In genomic region chr17:38663125-38663751, GRCh38 we compare ENCODE assay signal across 9 cellular contexts. TPM values are rescaled to one million over a fixed set of nuclear protein-coding genes. Genes with fewer than 3 reads are reported as not detected.
DNase-seq lines count a peak whose midpoint lies in the region; ATAC-seq and TF ChIP-seq lines count a peak whose summit lies in the region.
"Had no signal": no experiment of that assay in that cellular context is flagged by ENCODE, and none has a peak within 500 bp of the region (broad histone marks: within the 10 kb centered on the region; RNA-seq: fewer than 3 reads in every experiment).

No MANE protein-coding gene starts in this region.

- H3K4me3 Mint-ChIP-seq in T-helper 17 cell = no peak overlapping the region
- H3K4me3 Mint-ChIP-seq in stimulated activated naive CD8-positive, alpha-beta T cell treated with anti-CD3 and anti-CD28 coated beads, Interleukin-15, amount 100 ng/mL, for 72 hours = no peak overlapping the region
- H3K4me3 Mint-ChIP-seq: dendritic cell treated with granulocyte-macrophage colony-stimulating factor and Interleukin-4, amounts not matched to agents 40 ng/mL and 50 ng/mL, for 4 days had no signal

- ATAC-seq in T-helper 17 cell (peak; percentile 64), HG03108 (IDR thresholded peaks at IDR 0.05; ENCODE audit: unreplicated experiment) (no peak)
- ATAC-seq in stimulated activated naive CD8-positive, alpha-beta T cell treated with anti-CD3 and anti-CD28 coated beads, Interleukin-15, amount 100 ng/mL, for 72 hours = peak; percentile 92

- no peaks in the 10 kb centered on the region for H3K36me3 ChIP-seq in liver (ENCODE audit: control insufficient read depth in 4 of 4, insufficient read depth in 3 of 4, low read depth in 1 of 4, low read length in 3 of 4)

- peaks cover 3% of the 10 kb centered on the region for H3K36me3 Mint-ChIP-seq in T-helper 17 cell (ENCODE audit: low read depth)

- peaks cover 55% of the 10 kb centered on the region for H3K27me3 Mint-ChIP-seq in T-helper 17 cell
- peaks cover 56% of the 10 kb centered on the region for H3K27me3 Mint-ChIP-seq in stimulated activated naive CD8-positive, alpha-beta T cell treated with anti-CD3 and anti-CD28 coated beads, Interleukin-15, amount 100 ng/mL, for 72 hours

- TF ChIP-seq RAD21 in liver (IDR thresholded peaks at IDR 0.05) = peak; percentile 87 to 92

- no peaks in the 10 kb centered on the region for H3K27me3 ChIP-seq in liver (ENCODE audit: control insufficient read depth in 4 of 4, insufficient read depth in 4 of 4, low read length in 3 of 4)

- TF ChIP-seq CTCF in GM12874 (IDR thresholded peaks at IDR 0.05; ENCODE audit: insufficient read depth, low read depth, low read length) (peak; percentile 97), liver (IDR thresholded peaks at IDR 0.05; ENCODE audit: low read depth, low read length, missing input control) (peak; percentile 86)

- H3K27ac Mint-ChIP-seq in T-helper 17 cell = no peak overlapping the region
- no peak overlapping the region for H3K27ac Mint-ChIP-seq in stimulated activated naive CD8-positive, alpha-beta T cell treated with anti-CD3 and anti-CD28 coated beads, Interleukin-15, amount 100 ng/mL, for 72 hours

- H3K9me3 ChIP-seq in T-helper 17 cell (ENCODE audit: control insufficient read depth, low read length, poor library complexity, severe bottlenecking) = no peaks in the 10 kb centered on the region
- H3K9me3 ChIP-seq in liver (ENCODE audit: control insufficient read depth in 4 of 4, low read length in 3 of 4) = no peaks in the 10 kb centered on the region

- H3K9me3 Mint-ChIP-seq in stimulated activated naive CD8-positive, alpha-beta T cell treated with anti-CD3 and anti-CD28 coated beads, Interleukin-15, amount 100 ng/mL, for 72 hours = no peaks in the 10 kb centered on the region
- H3K9me3 Mint-ChIP-seq: dendritic cell treated with granulocyte-macrophage colony-stimulating factor and Interleukin-4, amounts not matched to agents 40 ng/mL and 50 ng/mL, for 4 days had no signal

- H3K9ac ChIP-seq in liver (ENCODE audit: low read depth in 1 of 2, low read length in 2 of 2) = no peak overlapping the region

- DNase-seq in A172 (ENCODE audit: low spot score) (peak; percentile 57), NCI-H1930 (lab: John Stamatoyannopoulos, UW) (peak; percentile 77 to 86), T-helper 17 cell (no peak), cerebellar cortex (ENCODE audit: low spot score) (peak; percentile 91)
- DNase-seq in stimulated activated naive CD8-positive, alpha-beta T cell treated with anti-CD3 and anti-CD28 coated beads, Interleukin-15, amount 100 ng/mL, for 72 hours = peak; percentile 55 to 65

- 21% methylated on average over 9 of the region's 9 CpGs for WGBS in liver

- peaks cover 7% of the 10 kb centered on the region for H3K4me1 Mint-ChIP-seq in T-helper 17 cell
- H3K4me1 Mint-ChIP-seq in stimulated activated naive CD8-positive, alpha-beta T cell treated with anti-CD3 and anti-CD28 coated beads, Interleukin-15, amount 100 ng/mL, for 72 hours = peaks cover 15% of the 10 kb centered on the region

- no peak overlapping the region for H3K4me3 ChIP-seq in liver (ENCODE audit: low read depth in 1 of 3, low read length in 3 of 3)

- H3K4me1 ChIP-seq in liver (ENCODE audit: control insufficient read depth in 4 of 4, insufficient read depth in 4 of 4, low read length in 3 of 4) = no peaks in the 10 kb centered on the region

- H3K27ac ChIP-seq in liver (ENCODE audit: low read depth in 1 of 2, low read length in 2 of 2) = no peak overlapping the region

TF ChIP-seq in liver, 16 proteins besides CTCF, POLR2A, EP300 and RAD21:
- no peak for TF ChIP-seq EGR1 (IDR thresholded peaks at IDR 0.05; ENCODE audit: low read depth in 2 of 2)
- TF ChIP-seq HNF4A (conservative IDR thresholded peaks at IDR 0.05) = peak; percentile 16 to 17
- TF ChIP-seq RXRA (IDR thresholded peaks at IDR 0.05) = peak; percentile 20 to 27

RNA-seq across cellular contexts. Expression of gene EPOP, which starts 11.5 kb away (rescaled TPM):
- total RNA-seq in A172 (2014; rRNA removed; shearing (Covaris generic)) = 3.0 and 3.7 TPM in 2 replicates
- total RNA-seq in T-helper 17 cell (1 to 10 TPM in 1 of 2 donors, under 1 TPM in 1; 0.60 to 1.1 TPM), liver (1 to 10 TPM in 1 of 2 donors, under 1 TPM in 1; 0.37 to 1.8 TPM)
- 1 to 10 TPM in 1 of 2 donors, under 1 TPM in 1; 0.32 to 1.9 TPM for polyA plus RNA-seq in liver

RNA-seq across cellular contexts. Expression of gene MLLT6, which starts 41.8 kb away (rescaled TPM):
- 17.4 and 21.4 TPM in 2 replicates for total RNA-seq in A172 (2014; rRNA removed; shearing (Covaris generic))
- 100 to 1,000 TPM; 304 to 334 TPM for total RNA-seq in T-helper 17 cell
- 10 to 100 TPM in 1 of 2 donors, 1 to 10 TPM in 1; 8.5 to 22.8 TPM for total RNA-seq in liver
- 1 to 10 TPM; 3.3 to 7.7 TPM for polyA plus RNA-seq in liver

RNA-seq across cellular contexts. Expression of gene SRCIN1, which starts 57.5 kb away (rescaled TPM):
- total RNA-seq in A172 (2014; rRNA removed; shearing (Covaris generic)) = 0.19 and 0.26 TPM in 2 replicates
- under 1 TPM; 0.26 to 0.52 TPM for total RNA-seq in T-helper 17 cell
- total RNA-seq in liver = 1 to 10 TPM in 1 of 2 donors, under 1 TPM in 1; 0.05 to 3.2 TPM
- 1 to 10 TPM; 2.2 to 5.3 TPM for polyA plus RNA-seq in liver

Comparison
In these comparisons a context has a peak if more than half of its experiments do, and no peak if none do; other contexts are left out.
1. DNase-seq: peak in A172 (single experiment), NCI-H1930 (2 of 2), cerebellar cortex (single experiment) and stimulated activated naive CD8-positive, alpha-beta T cell treated with anti-CD3 and anti-CD28 coated beads, Interleukin-15, amount 100 ng/mL, for 72 hours (2 of 2); none in T-helper 17 cell (0 of 3).
2. RNA of gene MLLT6, which starts 41.8 kb away (total RNA-seq): 304 to 334 TPM in T-helper 17 cell; 8.5 to 22.8 TPM in liver and 17.4 to 21.4 TPM in A172; every median in the first group is over 10 times any median in the second.